ENCODE assay signal across 21 cellular contexts in the genomic region with DNA sequence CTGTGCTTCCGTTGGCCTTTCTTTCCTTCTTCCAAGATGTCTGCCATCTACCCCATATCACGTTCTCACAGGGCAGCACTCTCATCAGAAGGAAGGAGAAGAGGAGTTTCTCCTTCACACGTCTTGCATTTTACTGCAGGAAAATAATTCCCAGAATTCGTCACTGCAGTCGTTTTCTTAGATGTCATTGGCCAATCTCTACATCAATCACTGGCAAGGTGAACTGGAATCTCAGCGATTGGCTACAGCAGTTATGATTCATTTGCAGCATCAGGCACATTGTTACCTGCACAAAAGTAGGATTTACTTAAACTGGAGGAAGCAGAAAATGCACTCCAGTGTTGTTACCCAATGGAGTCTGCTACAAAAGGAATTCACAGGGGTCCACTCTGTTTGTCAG.
"Had no signal": no experiment of that assay in that cellular context is flagged by ENCODE, and none has a peak within 500 bp of the region (broad histone marks: within the 10 kb centered on the region; RNA-seq: fewer than 3 reads in every experiment).

No MANE protein-coding gene starts in this region.

- H3K9me3 ChIP-seq: esophagus squamous epithelium, gastroesophageal sphincter, prostate gland, right lobe of liver, tibial nerve, upper lobe of right lung, vagina had no signal

- H3K27me3 ChIP-seq: esophagus squamous epithelium, gastroesophageal sphincter, right lobe of liver, tibial nerve, upper lobe of right lung, vagina had no signal

- FAIRE-seq: kidney had no signal

- H3K27ac ChIP-seq: esophagus squamous epithelium, gastroesophageal sphincter, parathyroid adenoma, prostate gland, right lobe of liver, tibial nerve, upper lobe of right lung, vagina had no signal

- DNase-seq: dermis blood vessel endothelial cell; esophagus squamous epithelium; foreskin fibroblast; kidney; left cardiac atrium; left ventricle myocardium superior; naive thymus-derived CD4-positive, alpha-beta T cell; nephron progenitor cell; retina; right lobe of liver; stimulated activated CD4-positive, alpha-beta T cell treated with anti-CD3 and anti-CD28 coated beads, Interleukin-4, amount 100 ng/mL, for 1 hour; stimulated activated CD8-positive, alpha-beta memory T cell treated with anti-CD3 and anti-CD28 coated beads, Interleukin-4, amount 100 ng/mL, for 48 hours; stimulated activated naive CD8-positive, alpha-beta T cell treated with anti-CD3 and anti-CD28 coated beads, Interleukin-15, Interleukin-2, amounts not matched to agents 100 U/mL and 50 U/mL, for 24 hours; upper lobe of right lung had no signal

- H3K4me1 ChIP-seq: esophagus squamous epithelium, gastroesophageal sphincter, prostate gland, right lobe of liver, tibial nerve, upper lobe of right lung, vagina had no signal

- H3K4me3 ChIP-seq: esophagus squamous epithelium, gastroesophageal sphincter, lung, prostate gland, right lobe of liver, tibial nerve, upper lobe of right lung, vagina had no signal

- H3K79me2 ChIP-seq: parathyroid adenoma had no signal

- H2AFZ ChIP-seq: parathyroid adenoma had no signal

- ATAC-seq: gastroesophageal sphincter; left cardiac atrium; left ventricle myocardium superior; naive thymus-derived CD4-positive, alpha-beta T cell; right lobe of liver; stimulated activated effector memory CD8-positive, alpha-beta T cell treated with anti-CD3 and anti-CD28 coated beads, Interleukin-12 subunit alpha, Interleukin-12 subunit beta, amount 100 ng/mL, for 72 hours; stimulated activated naive CD8-positive, alpha-beta T cell treated with anti-CD3 and anti-CD28 coated beads, Interleukin-15, Interleukin-2, amounts not matched to agents 100 U/mL and 50 U/mL, for 24 hours; upper lobe of right lung had no signal

- H3K36me3 ChIP-seq: esophagus squamous epithelium, gastroesophageal sphincter, prostate gland, right lobe of liver, tibial nerve, upper lobe of right lung, vagina had no signal

- H3K9ac ChIP-seq: parathyroid adenoma had no signal
